ENCODE assay signal across 16 cellular contexts in genomic region chr7:58087536-58088190, GRCh38.
A peak's percentile ranks its signal among the peaks of the same experiment; 100 is the strongest.
DNase-seq lines count a peak whose midpoint lies in the region; ATAC-seq and TF ChIP-seq lines count a peak whose summit lies in the region.
"Had no signal": no experiment of that assay in that cellular context is flagged by ENCODE, and none has a peak within 500 bp of the region (broad histone marks: within the 10 kb centered on the region; RNA-seq: fewer than 3 reads in every experiment).

No MANE protein-coding gene starts in this region.

- no peak for TF ChIP-seq POLR2A in sigmoid colon (IDR thresholded peaks at IDR 0.05)

- no peaks in the 10 kb centered on the region for H3K27me3 Mint-ChIP-seq in chondrocyte (ENCODE audit: low read depth)
- H3K27me3 Mint-ChIP-seq: B cell had no signal

- intact Hi-C loops in right cardiac atrium (cut with DNase I) (no loop called here), cardiac septum (cut with DNase I) (no loop called here), sigmoid colon (cut with DNase I) (no loop called here)

- DNase-seq in right cardiac atrium (peak in 2 of 3 donors; percentile 26 to 40), cardiac septum (ENCODE audit: low spot score) (no peak), chondrocyte (ENCODE audit: low spot score) (peak; percentile 75), sigmoid colon (peak; percentile 46), activated T-cell treated with anti-CD3 and anti-CD28 coated beads for 4 hours (no peak), NCI-H1417 treated with DMSO at 0.1 percent for 48 hours (lab: John Stamatoyannopoulos, UW) (no peak), HCEC 1CT (no peak)
- DNase-seq: CD8-positive, alpha-beta T cell; COR-L47; DMS153; DMS79 treated with DMSO at 0.1 percent for 48 hours; EL; H7 had no signal

- TF ChIP-seq CTCF in chondrocyte (IDR thresholded peaks at IDR 0.05) (no peak), sigmoid colon (IDR thresholded peaks at IDR 0.05) (no peak)

- no peaks in the 10 kb centered on the region for H3K9me3 ChIP-seq in right cardiac atrium (ENCODE audit: control insufficient read depth, low read length)
- H3K9me3 ChIP-seq in sigmoid colon = peaks cover 0 to 5% (median 4%) of the 10 kb centered on the region in 4 donors

- no peaks in the 10 kb centered on the region for H3K4me1 Mint-ChIP-seq in chondrocyte (ENCODE audit: low read depth)
- H3K4me1 Mint-ChIP-seq: B cell, CD14-positive monocyte, GM23338 had no signal

- WGBS in right cardiac atrium = 72% methylated on average over 56 of the region's 56 CpGs
- WGBS in sigmoid colon, 2 donors = 78 to 90% methylated on average over 56 of the region's 56 CpGs

- H3K36me3 Mint-ChIP-seq in chondrocyte (ENCODE audit: low read depth) = peaks cover 4% of the 10 kb centered on the region
- H3K36me3 Mint-ChIP-seq: CD14-positive monocyte had no signal

- no peak overlapping the region for H3K27ac ChIP-seq in right cardiac atrium (ENCODE audit: low read length)
- H3K27ac ChIP-seq in sigmoid colon = no peak overlapping the region

- no peak overlapping the region for H3K4me3 Mint-ChIP-seq in chondrocyte (ENCODE audit: unreplicated experiment)
- H3K4me3 Mint-ChIP-seq: B cell; CD14-positive monocyte; CD8-positive, alpha-beta T cell; GM23338 had no signal

- no peak for ATAC-seq in right cardiac atrium
- ATAC-seq: CD8-positive, alpha-beta T cell; GM23338 had no signal

- no peaks in the 10 kb centered on the region for H3K36me3 ChIP-seq in sigmoid colon

- H3K4me1 ChIP-seq in right cardiac atrium (ENCODE audit: control insufficient read depth, insufficient read depth, low read length) (no peaks in the 10 kb centered on the region), sigmoid colon (no peaks in the 10 kb centered on the region)

- H3K9me3 Mint-ChIP-seq in chondrocyte (ENCODE audit: low read depth) = peaks cover 20% of the 10 kb centered on the region

- H3K27me3 ChIP-seq in right cardiac atrium (ENCODE audit: control insufficient read depth, insufficient read depth) (no peaks in the 10 kb centered on the region), sigmoid colon (no peaks in the 10 kb centered on the region)

- TF ChIP-seq EP300 in sigmoid colon (IDR thresholded peaks at IDR 0.05) = no peak

- H3K27ac Mint-ChIP-seq in chondrocyte (ENCODE audit: unreplicated experiment) = no peak overlapping the region
- H3K27ac Mint-ChIP-seq: B cell; CD14-positive monocyte; CD8-positive, alpha-beta T cell; GM23338 had no signal

- H3K4me3 ChIP-seq in right cardiac atrium (ENCODE audit: low read length) = no peak overlapping the region
- H3K4me3 ChIP-seq in sigmoid colon = no peak overlapping the region
- H3K4me3 ChIP-seq: GM23338 had no signal

Comparison
In these comparisons a context has a peak if more than half of its experiments do, and no peak if none do; other contexts are left out.
1. DNase-seq: peak in right cardiac atrium (2 of 3), chondrocyte (single experiment) and sigmoid colon (single experiment); none in cardiac septum (single experiment), activated T-cell treated with anti-CD3 and anti-CD28 coated beads for 4 hours (single experiment), NCI-H1417 treated with DMSO at 0.1 percent for 48 hours (single experiment) and HCEC 1CT (single experiment).